In genomic region chr16:73166394-73166971, GRCh38 we compare ENCODE assay signal across 11 cellular contexts.
A peak's percentile ranks its signal among the peaks of the same experiment; 100 is the strongest.
DNase-seq lines count a peak whose midpoint lies in the region; ATAC-seq and TF ChIP-seq lines count a peak whose summit lies in the region.
"Had no signal": no experiment of that assay in that cellular context is flagged by ENCODE, and none has a peak within 500 bp of the region (broad histone marks: within the 10 kb centered on the region; RNA-seq: fewer than 3 reads in every experiment).

No MANE protein-coding gene starts in this region.

- H3K4me3 Mint-ChIP-seq in immature natural killer cell = peak overlapping the region; percentile 19 to 70 (median 56)
- peak overlapping the region; percentile 7 to 8 for H3K4me3 Mint-ChIP-seq in stimulated activated naive B cell treated with anti-CD40 and anti-IgM and Interleukin-4, amounts not matched to agents 10 μg/mL and 1 μg/mL and 100 μg/mL, for 72 hours
- no peak overlapping the region for H3K4me3 Mint-ChIP-seq in activated naive CD4-positive, alpha-beta T cell treated with anti-CD3 and anti-CD28 coated beads for 36 hours
- H3K4me3 Mint-ChIP-seq: activated CD4-positive, alpha-beta memory T cell treated with anti-CD3 and anti-CD28 coated beads for 36 hours had no signal

- no peak overlapping the region for H3K27ac Mint-ChIP-seq in immature natural killer cell
- H3K27ac Mint-ChIP-seq in stimulated activated naive B cell treated with anti-CD40 and anti-IgM and Interleukin-4, amounts not matched to agents 10 μg/mL and 1 μg/mL and 100 μg/mL, for 72 hours = no peak overlapping the region
- no peak overlapping the region for H3K27ac Mint-ChIP-seq in activated naive CD4-positive, alpha-beta T cell treated with anti-CD3 and anti-CD28 coated beads for 36 hours
- H3K27ac Mint-ChIP-seq: activated CD4-positive, alpha-beta memory T cell treated with anti-CD3 and anti-CD28 coated beads for 36 hours had no signal

- H4K20me1 ChIP-seq in IMR-90 (ENCODE audit: insufficient read depth, low read length) = no peaks in the 10 kb centered on the region

- H3K4me2 ChIP-seq in IMR-90 (ENCODE audit: low read depth, low read length) = peak overlapping the region; percentile 16; the same call in 1 of the 2 replicates

- TF ChIP-seq CTCF in IMR-90 (conservative IDR thresholded peaks at IDR 0.05; ENCODE audit: low read depth, low read length) = no peak
- no peak for TF ChIP-seq CTCF in ascending aorta (IDR thresholded peaks at IDR 0.05)

- intact Hi-C loops in IMR-90 (cut with micrococcal nuclease) (no loop called here), ascending aorta (cut with DNase I) (loop anchor here (2.0 kb wide), 1 partner anchor 22 kb away; no protein-coding TSS in a partner anchor)
- intact Hi-C loops in activated naive CD4-positive, alpha-beta T cell treated with anti-CD3 and anti-CD28 coated beads for 36 hours (cut with micrococcal nuclease) = no loop called here

- no peak for DNase-seq in IMR-90
- no peak for DNase-seq in ascending aorta (ENCODE audit: low spot score in 2 of 2)
- DNase-seq in immature natural killer cell = no peak
- no peak for DNase-seq in stimulated activated naive B cell treated with anti-CD40 and anti-IgM and Interleukin-4, amounts not matched to agents 10 μg/mL and 1 μg/mL and 100 μg/mL, for 72 hours
- DNase-seq in activated effector memory CD4-positive, alpha-beta T cell treated with Interleukin-2 at 50 U/mL for 16 hours = no peak
- DNase-seq in activated naive CD4-positive, alpha-beta T cell treated with anti-CD3 and anti-CD28 coated beads for 36 hours = no peak
- DNase-seq: activated CD4-positive, alpha-beta memory T cell treated with anti-CD3 and anti-CD28 coated beads for 36 hours; HCEC 1CT; NCI-H187 treated with DMSO at 0.1 percent for 48 hours had no signal

- POLR2A ChIA-PET in IMR-90 (lab: Charles Lee; ENCODE audit: unreplicated experiment) = no interaction called here

- H2AK5ac ChIP-seq in IMR-90 (ENCODE audit: low read depth, low read length) = no peak overlapping the region

- peak overlapping the region; percentile 12 for H3K9ac ChIP-seq in IMR-90 (ENCODE audit: low read depth, low read length)

- in situ Hi-C loops in IMR-90 (cut with MboI; ENCODE audit: low sequenced_read_pairs) = no loop called here

- ATAC-seq in IMR-90 (ENCODE audit: low read depth) (peak; percentile 66), HG03097 (IDR thresholded peaks at IDR 0.05; ENCODE audit: low FRiP score, unreplicated experiment) (no peak), HG02623 (IDR thresholded peaks at IDR 0.05; ENCODE audit: unreplicated experiment) (no peak)
- ATAC-seq in stimulated activated naive B cell treated with anti-CD40 and anti-IgM and Interleukin-4, amounts not matched to agents 10 μg/mL and 1 μg/mL and 100 μg/mL, for 72 hours (replicated peaks) = no peak

- no CpG with 5 or more reads among the region's 6 CpGs for WGBS in IMR-90 (ENCODE audit: extremely low coverage in 2 of 2, insufficient read length in 1 of 2), 2 experiments

- H2BK15ac ChIP-seq in IMR-90 (ENCODE audit: low read depth, low read length) = no peak overlapping the region; the same call in 2 of the 3 replicates

- no peak overlapping the region for H3K23ac ChIP-seq in IMR-90 (ENCODE audit: low read depth, low read length)

- H3K4me3 ChIP-seq in IMR-90 (ENCODE audit: insufficient read depth, low read depth, low read length) = no peak overlapping the region
- H3K4me3 ChIP-seq in ascending aorta = peak overlapping the region; percentile 43 to 48

- no peak for TF ChIP-seq RAD21 in IMR-90 (IDR thresholded peaks at IDR 0.05; ENCODE audit: low read length)

- H3K4me1 Mint-ChIP-seq in immature natural killer cell = peaks cover 11 to 22% of the 10 kb centered on the region in 2 donors
- H3K4me1 Mint-ChIP-seq in stimulated activated naive B cell treated with anti-CD40 and anti-IgM and Interleukin-4, amounts not matched to agents 10 μg/mL and 1 μg/mL and 100 μg/mL, for 72 hours = peaks cover 7 to 13% of the 10 kb centered on the region in 2 donors
- H3K4me1 Mint-ChIP-seq in activated naive CD4-positive, alpha-beta T cell treated with anti-CD3 and anti-CD28 coated beads for 36 hours (ENCODE audit: low read depth) = peaks cover 9% of the 10 kb centered on the region

- 0 out of 2 replicates have a peak, but pooled peaks cover 3% of the 10 kb centered on the region for H3K27me3 ChIP-seq in IMR-90 (ENCODE audit: control insufficient read depth, insufficient read depth, low read length)
- H3K27me3 ChIP-seq in ascending aorta = no peaks in the 10 kb centered on the region

- BruUV-seq in IMR-90 (replicated peaks; lab: Mats Ljungman, UMichigan) = no TSS peak

- no peak overlapping the region for H3K56ac ChIP-seq in IMR-90 (ENCODE audit: extremely low read depth, insufficient read depth, low read length)

- no peaks in the 10 kb centered on the region for H3K9me3 Mint-ChIP-seq in immature natural killer cell
- H3K9me3 Mint-ChIP-seq in stimulated activated naive B cell treated with anti-CD40 and anti-IgM and Interleukin-4, amounts not matched to agents 10 μg/mL and 1 μg/mL and 100 μg/mL, for 72 hours = no peaks in the 10 kb centered on the region
- H3K9me3 Mint-ChIP-seq in activated naive CD4-positive, alpha-beta T cell treated with anti-CD3 and anti-CD28 coated beads for 36 hours = no peaks in the 10 kb centered on the region
- H3K9me3 Mint-ChIP-seq: activated CD4-positive, alpha-beta memory T cell treated with anti-CD3 and anti-CD28 coated beads for 36 hours had no signal

- H4K5ac ChIP-seq in IMR-90 (ENCODE audit: low read depth, low read length) = no peak overlapping the region

- H2AFZ ChIP-seq in IMR-90 (replicated peaks; ENCODE audit: low read length, poor library complexity) = peak overlapping the region; percentile 76

- no peak overlapping the region for H2BK5ac ChIP-seq in IMR-90 (ENCODE audit: low read depth, low read length, poor library complexity, severe bottlenecking)

- 0 out of 2 replicates have a peak overlapping the region, but pooled peaks have one; percentile 28 for H2BK120ac ChIP-seq in IMR-90 (ENCODE audit: low read depth, low read length)

- H3K79me1 ChIP-seq in IMR-90 (ENCODE audit: low read depth in 1 of 2, low read length in 2 of 2) = no peaks in the 10 kb centered on the region

- H3K9me1 ChIP-seq in IMR-90 (ENCODE audit: insufficient read depth, low read length) = no peaks in the 10 kb centered on the region

- CTCF ChIA-PET in IMR-90 (lab: Yijun Ruan, JAX) = interaction anchor here (1.0 to 1.1 kb wide), 2 partner anchors 11 to 22 kb away, joined by 4 to 5 read pairs; no protein-coding TSS in a partner anchor
- CTCF ChIA-PET in activated naive CD4-positive, alpha-beta T cell treated with anti-CD3 and anti-CD28 coated beads for 36 hours (lab: Charles Lee) = no interaction called here

- dilution Hi-C loops in IMR-90 (cut with HindIII; ENCODE audit: low sequenced_read_pairs, unreplicated experiment) = no loop called here

- H4K91ac ChIP-seq in IMR-90 (ENCODE audit: insufficient read depth, low read depth, low read length) = no peak overlapping the region

- H3K9me3 ChIP-seq in IMR-90 (ENCODE audit: control insufficient read depth, insufficient read depth, low read length) (no peaks in the 10 kb centered on the region), ascending aorta (no peaks in the 10 kb centered on the region)

- no peaks in the 10 kb centered on the region for H3K36me3 ChIP-seq in IMR-90 (ENCODE audit: control insufficient read depth, insufficient read depth, low read length)
- no peaks in the 10 kb centered on the region for H3K36me3 ChIP-seq in ascending aorta

- no peaks in the 10 kb centered on the region for H3K36me3 Mint-ChIP-seq in immature natural killer cell
- H3K36me3 Mint-ChIP-seq in stimulated activated naive B cell treated with anti-CD40 and anti-IgM and Interleukin-4, amounts not matched to agents 10 μg/mL and 1 μg/mL and 100 μg/mL, for 72 hours = no peaks in the 10 kb centered on the region
- H3K36me3 Mint-ChIP-seq in activated naive CD4-positive, alpha-beta T cell treated with anti-CD3 and anti-CD28 coated beads for 36 hours (ENCODE audit: low read depth) = no peaks in the 10 kb centered on the region
- H3K36me3 Mint-ChIP-seq: activated CD4-positive, alpha-beta memory T cell treated with anti-CD3 and anti-CD28 coated beads for 36 hours had no signal

- H3K4me1 ChIP-seq in IMR-90 (ENCODE audit: control insufficient read depth, insufficient read depth, low read length) (no peaks in the 10 kb centered on the region; the same call in 1 of the 2 replicates), ascending aorta (peaks cover 0 to 5% of the 10 kb centered on the region in 2 donors)

- H3K27me3 Mint-ChIP-seq in immature natural killer cell (ENCODE audit: low read depth in 3 of 3) = peaks cover 0 to 4% (median 0%) of the 10 kb centered on the region in 3 donors
- peaks cover 5 to 6% of the 10 kb centered on the region in 2 donors for H3K27me3 Mint-ChIP-seq in stimulated activated naive B cell treated with anti-CD40 and anti-IgM and Interleukin-4, amounts not matched to agents 10 μg/mL and 1 μg/mL and 100 μg/mL, for 72 hours
- no peaks in the 10 kb centered on the region for H3K27me3 Mint-ChIP-seq in activated naive CD4-positive, alpha-beta T cell treated with anti-CD3 and anti-CD28 coated beads for 36 hours (ENCODE audit: low read depth)
- H3K27me3 Mint-ChIP-seq: activated CD4-positive, alpha-beta memory T cell treated with anti-CD3 and anti-CD28 coated beads for 36 hours had no signal

- H3K14ac ChIP-seq in IMR-90 (replicated peaks; ENCODE audit: low read depth, low read length) = 0 out of 2 replicates have a peak overlapping the region, but pooled peaks have one; percentile 27

- H2AK9ac ChIP-seq in IMR-90 (replicated peaks; ENCODE audit: low read depth, low read length, poor library complexity) = no peak overlapping the region

- H2BK20ac ChIP-seq in IMR-90 (ENCODE audit: low read depth, low read length) = no peak overlapping the region; the same call in 1 of the 2 replicates

- H3K4ac ChIP-seq in IMR-90 (ENCODE audit: low read depth, low read length) = no peak overlapping the region

- peak overlapping the region in 1 of 2 experiments; percentile 49; a peak in 1 of 4 replicates for H4K8ac ChIP-seq in IMR-90 (ENCODE audit: low read depth in 2 of 2, low read length in 2 of 2)

- H3K27ac ChIP-seq in IMR-90 (ENCODE audit: insufficient read depth, low read length) = no peak overlapping the region
- peak overlapping the region; percentile 78 to 86 for H3K27ac ChIP-seq in ascending aorta

- TF ChIP-seq POLR2A in IMR-90 (IDR thresholded peaks at IDR 0.05; ENCODE audit: low read depth, low read length) = no peak

- H3K18ac ChIP-seq in IMR-90 (ENCODE audit: low read depth, low read length) = no peak overlapping the region

TF ChIP-seq in IMR-90, 13 proteins besides CTCF, POLR2A, EP300 and RAD21:
- TF ChIP-seq CEBPB (IDR thresholded peaks at IDR 0.05; ENCODE audit: low read depth, low read length) (peak; percentile 63), MAFK (IDR thresholded peaks at IDR 0.05; ENCODE audit: low read depth, low read length) (no peak)
